In the genomic region with DNA sequence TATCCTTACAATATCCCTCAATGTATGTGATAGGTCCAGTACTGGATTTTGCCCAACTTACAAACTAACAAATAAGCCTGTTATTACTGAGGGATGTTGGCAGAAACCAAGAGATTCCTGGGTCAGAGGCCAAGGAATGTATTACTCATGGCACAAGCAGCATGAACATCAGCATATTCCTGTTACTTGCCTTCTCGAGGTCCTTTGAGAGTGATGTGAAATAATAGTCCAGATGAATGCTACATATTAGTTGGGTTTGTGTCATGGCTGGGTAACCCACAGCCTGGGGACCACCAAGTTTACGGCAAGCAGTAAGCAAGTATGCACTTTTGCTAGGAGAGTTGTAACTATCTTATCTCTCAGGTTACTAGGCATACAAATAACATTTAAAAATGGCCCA, we compare ENCODE assay signal across 15 cellular contexts.
DNase-seq lines count a peak whose midpoint lies in the region; ATAC-seq and TF ChIP-seq lines count a peak whose summit lies in the region.
"Had no signal": no experiment of that assay in that cellular context is flagged by ENCODE, and none has a peak within 500 bp of the region (broad histone marks: within the 10 kb centered on the region; RNA-seq: fewer than 3 reads in every experiment).

No MANE protein-coding gene starts in this region.

- DNase-seq in ELR (ENCODE audit: low read depth) (peak; percentile 69), RPMI7951 (ENCODE audit: low read depth) (peak; percentile 81), fibroblast of lung (ENCODE audit: low read depth in 2 of 2) (peak; percentile 92 to 97), renal cortical epithelial cell (ENCODE audit: low read depth) (peak; percentile 96), NCI-H1694 (lab: John Stamatoyannopoulos, UW) (no peak), T-helper 1 cell (no peak)
- DNase-seq: activated CD4-positive, alpha-beta T cell treated with anti-CD3 and anti-CD28 coated beads for 1 hour; activated T-cell treated with anti-CD3 and anti-CD28 coated beads, Interleukin-2, amount 50 U/mL, for 24 hours; amygdala; endodermal cell; NCI-H1436; NCI-H82 had no signal

- no peaks in the 10 kb centered on the region for H3K9me3 ChIP-seq in fibroblast of lung (ENCODE audit: control insufficient read depth, insufficient read depth, low read depth, low read length)

- ATAC-seq in GM21528 (IDR thresholded peaks at IDR 0.05; ENCODE audit: low FRiP score, unreplicated experiment) (no peak), GM21515 (IDR thresholded peaks at IDR 0.05; ENCODE audit: unreplicated experiment) (no peak)
- ATAC-seq: HepG2 had no signal

- H3K4me3 ChIP-seq in fibroblast of lung (replicated peaks in 1 of 4; ENCODE audit: control extremely low read depth in 1 of 4, insufficient read depth in 1 of 4, low read depth in 3 of 4, low read length in 4 of 4), result no peak overlapping the region

- H3K4me2 ChIP-seq in fibroblast of lung (ENCODE audit: extremely low read depth, insufficient read depth, low read length), result peak overlapping the region; percentile 62

- H3K27ac ChIP-seq in fibroblast of lung (ENCODE audit: insufficient read depth, low read length), result peak overlapping the region; percentile 58

- no peaks in the 10 kb centered on the region for H3K79me2 ChIP-seq in fibroblast of lung (ENCODE audit: control insufficient read depth, insufficient read depth, low read length)

- peak overlapping the region; percentile 26 for H2AFZ ChIP-seq in fibroblast of lung (ENCODE audit: low read length)

- no peak overlapping the region for H3K9ac ChIP-seq in fibroblast of lung (ENCODE audit: insufficient read depth, low read length)

- H3K36me3 ChIP-seq in fibroblast of lung (ENCODE audit: control insufficient read depth, insufficient read depth, low read length), result no peaks in the 10 kb centered on the region

- H4K20me1 ChIP-seq in fibroblast of lung (ENCODE audit: control insufficient read depth, extremely low read depth, insufficient read depth, low read length), result no peaks in the 10 kb centered on the region

- TF ChIP-seq CTCF in fibroblast of lung (conservative IDR thresholded peaks at IDR 0.05 in 1 of 2, IDR thresholded peaks at IDR 0.05 in 1 of 2; ENCODE audit: low read depth in 1 of 2, low read length in 2 of 2), result no peak

- no peaks in the 10 kb centered on the region for H3K27me3 ChIP-seq in fibroblast of lung (ENCODE audit: control insufficient read depth, insufficient read depth, low read length)

- peaks cover 9% of the 10 kb centered on the region for H3K4me1 ChIP-seq in fibroblast of lung (ENCODE audit: control insufficient read depth, extremely low read depth, insufficient read depth, low read length)

Comparison
In these comparisons a context has a peak if more than half of its experiments do, and no peak if none do; other contexts are left out.
1. DNase-seq: peak in ELR (single experiment), RPMI7951 (single experiment), fibroblast of lung (2 of 2) and renal cortical epithelial cell (single experiment); none in NCI-H1694 (single experiment) and T-helper 1 cell (0 of 5).